Comparison of ENCODE assay signal across 8 cellular contexts in the genomic region with DNA sequence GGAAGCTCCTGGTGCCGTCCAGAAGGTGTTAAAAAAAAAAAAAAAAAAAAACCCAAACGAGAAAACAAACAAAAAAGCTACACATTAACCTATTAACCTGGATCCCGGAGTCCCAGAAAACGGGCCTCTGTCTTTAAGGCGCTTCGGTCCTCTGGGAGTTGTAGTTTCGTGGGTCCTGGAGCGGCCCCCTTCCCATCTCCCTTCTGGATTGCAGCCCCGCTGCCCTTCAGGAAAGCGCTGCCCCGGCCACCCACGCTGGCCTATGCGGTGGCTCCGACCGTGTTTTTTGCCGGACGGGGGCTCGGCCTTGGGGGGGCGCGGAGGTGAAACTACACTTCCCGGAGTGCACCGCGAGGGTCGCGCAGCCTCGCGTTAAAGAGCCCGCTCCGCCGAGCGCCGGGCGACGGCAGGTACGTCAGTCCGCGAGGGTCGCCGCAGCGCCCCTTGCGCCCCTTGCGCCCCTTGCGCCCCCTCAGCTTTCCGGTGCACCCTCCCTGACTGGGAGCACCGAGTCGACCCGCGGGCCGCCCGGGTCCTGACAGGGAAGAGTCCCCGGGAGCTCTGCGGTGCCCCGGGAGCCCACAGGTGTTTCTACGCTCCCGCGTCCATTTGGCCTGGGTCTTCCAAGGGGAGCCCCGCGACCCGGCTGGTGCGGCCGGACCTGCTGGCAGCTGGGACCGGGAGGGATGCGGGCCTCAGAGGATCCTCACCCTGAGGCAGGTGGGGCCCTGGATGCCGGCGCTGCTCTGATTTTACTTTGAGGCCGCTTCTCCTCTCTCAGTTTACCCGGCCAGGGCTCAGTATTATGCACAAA. TPM values are rescaled to one million over a fixed set of nuclear protein-coding genes. Genes with fewer than 3 reads are reported as not detected.
A peak's percentile ranks its signal among the peaks of the same experiment; 100 is the strongest.
DNase-seq lines count a peak whose midpoint lies in the region; ATAC-seq and TF ChIP-seq lines count a peak whose summit lies in the region.

A gene (plus strand): TSS at position 375 of the 814 bp plus-strand sequence. CDS start 8,596 bp downstream, outside the sequence.

- H3K27me3 ChIP-seq in Peyer's patch, result no peaks in the 10 kb centered on the region
- H3K27me3 ChIP-seq in stomach smooth muscle (ENCODE audit: control insufficient read depth in 1 of 2, insufficient read depth in 2 of 2, low read length in 2 of 2), result no peaks in the 10 kb centered on the region

- peak within 1 kb of the TSS; percentile 83 to 89 for H3K9ac ChIP-seq in stomach smooth muscle (ENCODE audit: low read length in 2 of 2)

- DNase-seq in COLO668 (lab: John Stamatoyannopoulos, UW; ENCODE audit: unreplicated experiment) (peak; percentile 76), Peyer's patch (peak; percentile 54 to 88 (median 81)), foreskin fibroblast (peak; percentile 42 to 76), neural crest cell (ENCODE audit: low read depth, low spot score) (peak; percentile 69)
- DNase-seq in activated T-helper 9 cell treated with anti-CD3 and anti-CD28 coated beads, Interleukin-2, amount 50 U/mL, for 16 hours (ENCODE audit: low read depth), result peak; percentile 52

- TF ChIP-seq POLR2A in Peyer's patch (IDR thresholded peaks at IDR 0.05), result peak in 1 of 2 donors; percentile 43

- H3K4me3 Mint-ChIP-seq in neural crest cell, result peak within 1 kb of the TSS; percentile 93

- TF ChIP-seq CTCF in Peyer's patch (IDR thresholded peaks at IDR 0.05) (peak in 1 of 6 experiments; percentile 5), foreskin fibroblast (IDR thresholded peaks at IDR 0.05; ENCODE audit: low read depth, low read length) (no peak), neural crest cell (conservative IDR thresholded peaks at IDR 0.05) (peak; percentile 20)

- ATAC-seq in GM19438 (IDR thresholded peaks at IDR 0.05; ENCODE audit: low read depth, unreplicated experiment), result peak; percentile 79
- ATAC-seq in HG03571 (IDR thresholded peaks at IDR 0.05; ENCODE audit: unreplicated experiment), result peak; percentile 85

- peak within 1 kb of the TSS; percentile 74 to 95 (median 83) for H3K4me3 ChIP-seq in Peyer's patch
- peak within 1 kb of the TSS; percentile 80 to 94 for H3K4me3 ChIP-seq in foreskin fibroblast (ENCODE audit: low read depth in 1 of 2, low read length in 2 of 2)
- peak within 1 kb of the TSS; percentile 60 to 85 for H3K4me3 ChIP-seq in stomach smooth muscle (ENCODE audit: low read length in 2 of 2)

- H3K27me3 Mint-ChIP-seq in neural crest cell (ENCODE audit: low read depth), result no peaks in the 10 kb centered on the region

- no peaks in the 10 kb centered on the region for H3K36me3 Mint-ChIP-seq in neural crest cell (ENCODE audit: low read depth)

- peaks cover 16% of the 10 kb centered on the region for H3K4me1 Mint-ChIP-seq in neural crest cell

- no peaks in the 10 kb centered on the region for H3K9me3 Mint-ChIP-seq in neural crest cell

- H3K4me1 ChIP-seq in Peyer's patch, result peaks cover 0 to 16% (median 2%) of the 10 kb centered on the region in 4 donors
- H3K4me1 ChIP-seq in stomach smooth muscle (ENCODE audit: control insufficient read depth, insufficient read depth, low read length), result peaks cover 8% of the 10 kb centered on the region

- H3K9me3 ChIP-seq in Peyer's patch (no peaks in the 10 kb centered on the region), stomach smooth muscle (ENCODE audit: control insufficient read depth in 2 of 2, low read length in 2 of 2) (no peaks in the 10 kb centered on the region)

- peak within 1 kb of the TSS; percentile 99 for H3K27ac Mint-ChIP-seq in neural crest cell (ENCODE audit: unreplicated experiment)

- peak within 1 kb of the TSS; percentile 86 to 91 (median 88) for H3K27ac ChIP-seq in Peyer's patch
- peak within 1 kb of the TSS; percentile 84 for H3K27ac ChIP-seq in stomach smooth muscle (ENCODE audit: low read length)

- H3K36me3 ChIP-seq in Peyer's patch, result no peaks in the 10 kb centered on the region
- H3K36me3 ChIP-seq in stomach smooth muscle (ENCODE audit: control insufficient read depth in 2 of 2, insufficient read depth in 2 of 2, low read length in 2 of 2), result no peaks in the 10 kb centered on the region

RNA-seq across cellular contexts. Expression of the gene that starts here (rescaled TPM):
- total RNA-seq in Peyer's patch, result 100 to 1,000 TPM in 1 of 4 donors, 10 to 100 TPM in 3; 32.2 to 127 (median 52.9) TPM
- 14.8 and 15.2 TPM in 2 replicates for total RNA-seq in neural crest cell

Comparison
In these comparisons a context has a peak if more than half of its experiments do, and no peak if none do; other contexts are left out.
1. Peak in every context shown above with its lines: DNase-seq, ATAC-seq, H3K4me3 ChIP-seq and H3K27ac ChIP-seq.